ENCODE assay signal across 8 cellular contexts in genomic region chr10:133308431-133309110, GRCh38.
DNase-seq lines count a peak whose midpoint lies in the region; ATAC-seq lines count a peak whose summit lies in the region.

Gene TUBGCP2 (minus strand): TSS chr10:133308872. CDS start chr10:133302941, 5,931 bp downstream.
Gene ZNF511 (plus strand): TSS chr10:133308914. CDS start chr10:133308944, 30 bp downstream.

- ATAC-seq in GM18907 (IDR thresholded peaks at IDR 0.05; ENCODE audit: unreplicated experiment) (peak; percentile 80), HG03135 (IDR thresholded peaks at IDR 0.05; ENCODE audit: unreplicated experiment) (peak; percentile 72)

- DNase-seq in AG20443 (ENCODE audit: low spot score) (peak; percentile 96), NCI-H82 treated with DMSO at 0.1 percent for 48 hours (lab: John Stamatoyannopoulos, UW; ENCODE audit: unreplicated experiment) (peak; percentile 46), medulla oblongata (ENCODE audit: extremely low spot score) (peak; percentile 85)
- DNase-seq in activated CD8-positive, alpha-beta memory T cell treated with anti-CD3 and anti-CD28 coated beads for 1 hour (ENCODE audit: extremely low read depth in 1 of 2, low read depth in 1 of 2), result peak; percentile 67 to 83
- peak; percentile 78 for DNase-seq in effector CD8-positive, alpha-beta T cell (lab: John Stamatoyannopoulos, UW)
- peak; percentile 82 for DNase-seq in stimulated activated CD8-positive, alpha-beta memory T cell treated with anti-CD3 and anti-CD28 coated beads, Interleukin-12 subunit alpha, Interleukin-12 subunit beta, amount 100 ng/mL, for 1 hour (ENCODE audit: low read depth)

Comparison
In these comparisons a context has a peak if more than half of its experiments do, and no peak if none do; other contexts are left out.
1. Peak in every context shown above with its lines: DNase-seq and ATAC-seq.
2. DNase-seq: peak in every context shown above with its lines; median percentile 96 in AG20443; 85 in medulla oblongata; 82 in stimulated activated CD8-positive, alpha-beta memory T cell treated with anti-CD3 and anti-CD28 coated beads, Interleukin-12 subunit alpha, Interleukin-12 subunit beta, amount 100 ng/mL, for 1 hour; 78 in effector CD8-positive, alpha-beta T cell; 75 in activated CD8-positive, alpha-beta memory T cell treated with anti-CD3 and anti-CD28 coated beads for 1 hour; 46 in NCI-H82 treated with DMSO at 0.1 percent for 48 hours.